ENCODE assay signal across 27 cellular contexts in the genomic region with DNA sequence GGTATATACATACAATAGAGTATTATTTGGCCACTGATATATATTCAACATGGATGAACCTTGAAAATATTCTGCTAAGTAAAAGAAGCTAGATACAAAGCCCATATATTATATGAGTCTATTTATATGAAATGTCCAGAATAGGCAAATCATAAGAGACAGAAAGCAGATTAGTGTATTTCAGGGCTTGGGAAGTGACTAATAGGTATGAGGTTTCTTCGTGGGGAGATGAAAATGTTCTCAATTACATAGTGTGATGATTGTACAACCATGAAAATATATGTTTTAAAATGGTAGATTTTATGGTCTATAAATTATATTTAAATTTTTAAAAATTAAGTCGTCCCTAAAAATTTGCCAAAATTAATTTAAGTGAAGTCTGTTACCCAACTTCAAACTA.
"Had no signal": no experiment of that assay in that cellular context is flagged by ENCODE, and none has a peak within 500 bp of the region (broad histone marks: within the 10 kb centered on the region; RNA-seq: fewer than 3 reads in every experiment).

No MANE protein-coding gene starts in this region.

- H3K36me3 Mint-ChIP-seq: activated naive CD4-positive, alpha-beta T cell treated with anti-CD3 and anti-CD28 coated beads, Interleukin-2, amount 10 ng/mL, durations not matched to agents 7 days and 5 days; activated naive CD8-positive, alpha-beta T cell treated with anti-CD3 and anti-CD28 coated beads, Interleukin-2, amount 10 ng/mL, durations not matched to agents 7 days and 5 days; immature natural killer cell had no signal

- DNase-seq: activated CD4-positive, alpha-beta memory T cell treated with anti-CD3 and anti-CD28 coated beads, Interleukin-2, amount 10 ng/mL, durations not matched to agents 7 days and 5 days; activated CD4-positive, alpha-beta T cell treated with anti-CD3 and anti-CD28 coated beads for 1 hour; activated CD4-positive, alpha-beta T cell treated with anti-CD3 and anti-CD28 coated beads, Interleukin-2, amount 10 ng/mL, durations not matched to agents 7 days and 5 days; activated CD8-positive, alpha-beta memory T cell treated with anti-CD3 and anti-CD28 coated beads, Interleukin-2, amount 50 U/mL, for 48 hours; activated gamma-delta T cell; activated naive CD4-positive, alpha-beta T cell treated with anti-CD3 and anti-CD28 coated beads, Interleukin-2, amount 10 ng/mL, durations not matched to agents 7 days and 5 days; activated naive CD8-positive, alpha-beta T cell treated with anti-CD3 and anti-CD28 coated beads, Interleukin-2, amount 10 ng/mL, durations not matched to agents 7 days and 5 days; activated T-cell treated with anti-CD3 and anti-CD28 coated beads, Interleukin-2, amount 50 U/mL, for 24 hours; amygdala; body of pancreas; caudate nucleus; endodermal cell; heart left ventricle; hypothalamus; immature natural killer cell; mesenchymal stem cell; naive thymus-derived CD8-positive, alpha-beta T cell; occipital lobe; stimulated activated CD4-positive, alpha-beta T cell treated with anti-CD3 and anti-CD28 coated beads, Interleukin-15, amount 100 ng/mL, for 24 hours; stimulated activated CD4-positive, alpha-beta T cell treated with anti-CD3 and anti-CD28 coated beads, Interleukin-2, amount 100 ng/mL, for 24 hours; stimulated activated naive B cell treated with anti-CD40 and anti-IgM and Interleukin-4, amounts not matched to agents 10 μg/mL and 1 μg/mL and 100 μg/mL, for 72 hours; stomach; T-helper 2 cell had no signal

- H3K4me1 Mint-ChIP-seq: activated CD4-positive, alpha-beta memory T cell treated with anti-CD3 and anti-CD28 coated beads, Interleukin-2, amount 10 ng/mL, durations not matched to agents 7 days and 5 days; activated CD4-positive, alpha-beta T cell treated with anti-CD3 and anti-CD28 coated beads, Interleukin-2, amount 10 ng/mL, durations not matched to agents 7 days and 5 days; activated naive CD4-positive, alpha-beta T cell treated with anti-CD3 and anti-CD28 coated beads, Interleukin-2, amount 10 ng/mL, durations not matched to agents 7 days and 5 days; activated naive CD8-positive, alpha-beta T cell treated with anti-CD3 and anti-CD28 coated beads, Interleukin-2, amount 10 ng/mL, durations not matched to agents 7 days and 5 days; immature natural killer cell; naive thymus-derived CD8-positive, alpha-beta T cell; neural crest cell had no signal

- ATAC-seq: body of pancreas; heart left ventricle; naive thymus-derived CD8-positive, alpha-beta T cell; stimulated activated naive B cell treated with anti-CD40 and anti-IgM and Interleukin-4, amounts not matched to agents 10 μg/mL and 1 μg/mL and 100 μg/mL, for 72 hours had no signal

- H3K27me3 Mint-ChIP-seq: activated CD4-positive, alpha-beta memory T cell treated with anti-CD3 and anti-CD28 coated beads, Interleukin-2, amount 10 ng/mL, durations not matched to agents 7 days and 5 days; activated naive CD8-positive, alpha-beta T cell treated with anti-CD3 and anti-CD28 coated beads, Interleukin-2, amount 10 ng/mL, durations not matched to agents 7 days and 5 days; activated T-cell treated with anti-CD3 and anti-CD28 coated beads, Interleukin-2, amount 50 U/mL, for 24 hours; dendritic cell treated with granulocyte-macrophage colony-stimulating factor and Interleukin-4, amounts not matched to agents 40 ng/mL and 50 ng/mL, for 4 days; naive thymus-derived CD8-positive, alpha-beta T cell; stimulated activated naive B cell treated with anti-CD40 and anti-IgM and Interleukin-4, amounts not matched to agents 10 μg/mL and 1 μg/mL and 100 μg/mL, for 72 hours had no signal

- H3K27ac Mint-ChIP-seq: activated CD4-positive, alpha-beta memory T cell treated with anti-CD3 and anti-CD28 coated beads, Interleukin-2, amount 10 ng/mL, durations not matched to agents 7 days and 5 days; activated CD4-positive, alpha-beta T cell treated with anti-CD3 and anti-CD28 coated beads, Interleukin-2, amount 10 ng/mL, durations not matched to agents 7 days and 5 days; activated naive CD4-positive, alpha-beta T cell treated with anti-CD3 and anti-CD28 coated beads, Interleukin-2, amount 10 ng/mL, durations not matched to agents 7 days and 5 days; activated naive CD8-positive, alpha-beta T cell treated with anti-CD3 and anti-CD28 coated beads, Interleukin-2, amount 10 ng/mL, durations not matched to agents 7 days and 5 days; activated T-cell treated with anti-CD3 and anti-CD28 coated beads, Interleukin-2, amount 50 U/mL, for 24 hours; dendritic cell treated with granulocyte-macrophage colony-stimulating factor and Interleukin-4, amounts not matched to agents 40 ng/mL and 50 ng/mL, for 4 days; endodermal cell; immature natural killer cell; naive thymus-derived CD8-positive, alpha-beta T cell; stimulated activated naive B cell treated with anti-CD40 and anti-IgM and Interleukin-4, amounts not matched to agents 10 μg/mL and 1 μg/mL and 100 μg/mL, for 72 hours had no signal

- H3K9me3 Mint-ChIP-seq: activated CD4-positive, alpha-beta memory T cell treated with anti-CD3 and anti-CD28 coated beads, Interleukin-2, amount 10 ng/mL, durations not matched to agents 7 days and 5 days; activated CD4-positive, alpha-beta T cell treated with anti-CD3 and anti-CD28 coated beads, Interleukin-2, amount 10 ng/mL, durations not matched to agents 7 days and 5 days had no signal

- H3K4me3 Mint-ChIP-seq: activated CD4-positive, alpha-beta memory T cell treated with anti-CD3 and anti-CD28 coated beads, Interleukin-2, amount 10 ng/mL, durations not matched to agents 7 days and 5 days; activated CD4-positive, alpha-beta T cell treated with anti-CD3 and anti-CD28 coated beads, Interleukin-2, amount 10 ng/mL, durations not matched to agents 7 days and 5 days; activated naive CD4-positive, alpha-beta T cell treated with anti-CD3 and anti-CD28 coated beads, Interleukin-2, amount 10 ng/mL, durations not matched to agents 7 days and 5 days; activated naive CD8-positive, alpha-beta T cell treated with anti-CD3 and anti-CD28 coated beads, Interleukin-2, amount 10 ng/mL, durations not matched to agents 7 days and 5 days; activated T-cell treated with anti-CD3 and anti-CD28 coated beads, Interleukin-2, amount 50 U/mL, for 24 hours; dendritic cell treated with granulocyte-macrophage colony-stimulating factor and Interleukin-4, amounts not matched to agents 40 ng/mL and 50 ng/mL, for 4 days; endodermal cell; immature natural killer cell; naive thymus-derived CD8-positive, alpha-beta T cell; neural crest cell; stimulated activated naive B cell treated with anti-CD40 and anti-IgM and Interleukin-4, amounts not matched to agents 10 μg/mL and 1 μg/mL and 100 μg/mL, for 72 hours had no signal

- H3K4me3 ChIP-seq: body of pancreas, heart left ventricle, right atrium auricular region, stomach, tibial nerve had no signal
